22 cellular contexts compared by ENCODE assay signal in genomic region chr4:123379392-123379791, GRCh38.
"Had no signal": no experiment of that assay in that cellular context is flagged by ENCODE, and none has a peak within 500 bp of the region (broad histone marks: within the 10 kb centered on the region; RNA-seq: fewer than 3 reads in every experiment).

No MANE protein-coding gene starts in this region.

- H3K9me3 Mint-ChIP-seq: activated CD4-positive, alpha-beta T cell treated with anti-CD3 and anti-CD28 coated beads, Interleukin-2, amount 10 ng/mL, durations not matched to agents 7 days and 5 days; activated naive CD4-positive, alpha-beta T cell treated with anti-CD3 and anti-CD28 coated beads, Interleukin-2, amount 50 U/mL, for 24 hours; activated T-helper 1 cell treated with anti-CD3 and anti-CD28 coated beads, Interleukin-12 subunit alpha, Interleukin-12 subunit beta, Interleukin-2, Interleukin-4 antibody, amounts not matched to agents 30 ng/mL and 10 ng/mL and 1 ng/mL, durations not matched to agents 14 hours and 24 hours and 36 hours; stimulated activated effector memory CD8-positive, alpha-beta T cell treated with anti-CD3 and anti-CD28 coated beads, Interleukin-12 subunit alpha, Interleukin-12 subunit beta, amount 100 ng/mL, for 72 hours had no signal

- H3K27me3 ChIP-seq: ascending aorta, brain microvascular endothelial cell, esophagus muscularis mucosa, left lung, neural progenitor cell, stomach had no signal

- ATAC-seq: activated CD8-positive, alpha-beta T cell treated with anti-CD3 and anti-CD28 coated beads, Interleukin-2, amount 10 ng/mL, durations not matched to agents 7 days and 5 days; left lung; naive thymus-derived CD8-positive, alpha-beta T cell; sciatic nerve; stimulated activated effector memory CD8-positive, alpha-beta T cell treated with anti-CD3 and anti-CD28 coated beads, Interleukin-12 subunit alpha, Interleukin-12 subunit beta, amount 100 ng/mL, for 72 hours had no signal

- H3K36me3 Mint-ChIP-seq: activated naive CD4-positive, alpha-beta T cell treated with anti-CD3 and anti-CD28 coated beads, Interleukin-2, amount 50 U/mL, for 24 hours; naive thymus-derived CD8-positive, alpha-beta T cell; neural progenitor cell; stimulated activated effector memory CD8-positive, alpha-beta T cell treated with anti-CD3 and anti-CD28 coated beads, Interleukin-12 subunit alpha, Interleukin-12 subunit beta, amount 100 ng/mL, for 72 hours had no signal

- H3K27ac Mint-ChIP-seq: activated CD4-positive, alpha-beta T cell treated with anti-CD3 and anti-CD28 coated beads, Interleukin-2, amount 10 ng/mL, durations not matched to agents 7 days and 5 days; activated CD8-positive, alpha-beta T cell treated with anti-CD3 and anti-CD28 coated beads, Interleukin-2, amount 10 ng/mL, durations not matched to agents 7 days and 5 days; activated naive CD4-positive, alpha-beta T cell treated with anti-CD3 and anti-CD28 coated beads, Interleukin-2, amount 50 U/mL, for 24 hours; activated T-helper 1 cell treated with anti-CD3 and anti-CD28 coated beads, Interleukin-12 subunit alpha, Interleukin-12 subunit beta, Interleukin-2, Interleukin-4 antibody, amounts not matched to agents 30 ng/mL and 10 ng/mL and 1 ng/mL, durations not matched to agents 14 hours and 24 hours and 36 hours; naive thymus-derived CD8-positive, alpha-beta T cell; neural progenitor cell; stimulated activated effector memory CD8-positive, alpha-beta T cell treated with anti-CD3 and anti-CD28 coated beads, Interleukin-12 subunit alpha, Interleukin-12 subunit beta, amount 100 ng/mL, for 72 hours had no signal

- H3K9me3 ChIP-seq: ascending aorta, esophagus muscularis mucosa, left lung, stomach had no signal

- H3K4me3 ChIP-seq: ascending aorta, esophagus muscularis mucosa, left lung, lung, neural progenitor cell, stomach had no signal

- H3K27ac ChIP-seq: ascending aorta, brain microvascular endothelial cell, esophagus muscularis mucosa, left lung, neural progenitor cell, stomach had no signal

- H3K36me3 ChIP-seq: ascending aorta, brain microvascular endothelial cell, esophagus muscularis mucosa, left lung, neural progenitor cell, stomach had no signal

- H3K4me1 ChIP-seq: ascending aorta, esophagus muscularis mucosa, left lung, stomach had no signal

- H3K4me3 Mint-ChIP-seq: activated CD4-positive, alpha-beta T cell treated with anti-CD3 and anti-CD28 coated beads, Interleukin-2, amount 10 ng/mL, durations not matched to agents 7 days and 5 days; activated CD8-positive, alpha-beta T cell treated with anti-CD3 and anti-CD28 coated beads, Interleukin-2, amount 10 ng/mL, durations not matched to agents 7 days and 5 days; activated naive CD4-positive, alpha-beta T cell treated with anti-CD3 and anti-CD28 coated beads, Interleukin-2, amount 50 U/mL, for 24 hours; activated T-helper 1 cell treated with anti-CD3 and anti-CD28 coated beads, Interleukin-12 subunit alpha, Interleukin-12 subunit beta, Interleukin-2, Interleukin-4 antibody, amounts not matched to agents 30 ng/mL and 10 ng/mL and 1 ng/mL, durations not matched to agents 14 hours and 24 hours and 36 hours; naive thymus-derived CD8-positive, alpha-beta T cell; neural progenitor cell; stimulated activated effector memory CD8-positive, alpha-beta T cell treated with anti-CD3 and anti-CD28 coated beads, Interleukin-12 subunit alpha, Interleukin-12 subunit beta, amount 100 ng/mL, for 72 hours had no signal

- DNase-seq: activated CD4-positive, alpha-beta T cell treated with anti-CD3 and anti-CD28 coated beads, Interleukin-2, amount 10 ng/mL, durations not matched to agents 7 days and 5 days; activated CD4-positive, CD25-positive, alpha-beta regulatory T cell treated with anti-CD3 and anti-CD28 coated beads, Interleukin-2, amount 50 U/mL, for 72 hours; activated CD8-positive, alpha-beta T cell treated with anti-CD3 and anti-CD28 coated beads, Interleukin-2, amount 10 ng/mL, durations not matched to agents 7 days and 5 days; activated gamma-delta T cell treated with Interleukin-2 at 50 U/mL for 16 hours; brain microvascular endothelial cell; central memory CD4-positive, alpha-beta T cell; dermis blood vessel endothelial cell; effector CD8-positive, alpha-beta T cell; kidney glomerular epithelial cell; left lung; naive thymus-derived CD8-positive, alpha-beta T cell; small intestine; stimulated activated CD4-positive, alpha-beta T cell treated with anti-CD3 and anti-CD28 coated beads, Interleukin-2, amount 100 ng/mL, for 24 hours; stomach had no signal

- H3K9ac ChIP-seq: neural progenitor cell had no signal

- H3K4me1 Mint-ChIP-seq: activated CD4-positive, alpha-beta T cell treated with anti-CD3 and anti-CD28 coated beads, Interleukin-2, amount 10 ng/mL, durations not matched to agents 7 days and 5 days; activated naive CD4-positive, alpha-beta T cell treated with anti-CD3 and anti-CD28 coated beads, Interleukin-2, amount 50 U/mL, for 24 hours; naive thymus-derived CD8-positive, alpha-beta T cell; neural progenitor cell; stimulated activated effector memory CD8-positive, alpha-beta T cell treated with anti-CD3 and anti-CD28 coated beads, Interleukin-12 subunit alpha, Interleukin-12 subunit beta, amount 100 ng/mL, for 72 hours had no signal

- H3K4me2 ChIP-seq: neural progenitor cell had no signal
